Comparison of ENCODE assay signal across 23 cellular contexts in the genomic region with DNA sequence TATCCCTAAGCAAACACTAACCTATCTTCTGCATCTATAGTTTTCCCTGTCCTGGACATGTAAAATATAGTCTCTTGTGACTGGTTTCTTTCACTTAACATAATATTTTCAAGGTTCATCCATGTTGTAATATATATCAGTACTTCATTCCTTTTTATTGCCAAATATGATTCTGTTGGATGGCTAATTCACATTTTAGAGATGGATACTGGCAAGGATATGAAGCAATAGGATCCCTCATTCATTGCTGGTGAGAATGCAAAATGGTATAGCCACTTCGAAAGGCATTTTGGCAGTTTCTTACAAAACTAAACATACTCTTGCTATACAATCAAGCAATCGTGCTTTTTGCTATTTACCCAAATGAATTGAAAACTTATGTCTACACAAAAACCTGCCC. TPM values are rescaled to one million over a fixed set of nuclear protein-coding genes. Genes with fewer than 3 reads are reported as not detected.
"Had no signal": no experiment of that assay in that cellular context is flagged by ENCODE, and none has a peak within 500 bp of the region (broad histone marks: within the 10 kb centered on the region; RNA-seq: fewer than 3 reads in every experiment).

No MANE protein-coding gene starts in this region.

- H3K4me3 Mint-ChIP-seq: activated CD4-positive, alpha-beta T cell treated with anti-CD3 and anti-CD28 coated beads, Interleukin-2, amount 10 ng/mL, durations not matched to agents 24 days and 14 days; activated CD8-positive, alpha-beta memory T cell treated with anti-CD3 and anti-CD28 coated beads, Interleukin-2, amount 10 ng/mL, durations not matched to agents 7 days and 5 days; activated naive CD8-positive, alpha-beta T cell treated with anti-CD3 and anti-CD28 coated beads, Interleukin-2, amount 50 U/mL, for 24 hours; activated T-cell treated with anti-CD3 and anti-CD28 coated beads, Interleukin-2, amount 50 U/mL, for 24 hours; activated T-helper 1 cell treated with anti-CD3 and anti-CD28 coated beads, Interleukin-12 subunit alpha, Interleukin-12 subunit beta, Interleukin-2, Interleukin-4 antibody, amounts not matched to agents 30 ng/mL and 10 ng/mL and 1 ng/mL, durations not matched to agents 14 hours and 24 hours and 36 hours; T-helper 1 cell treated with Interleukin-12 subunit alpha and Interleukin-12 subunit beta and Interleukin-4 antibody, amounts not matched to agents 30 μg/mL and 1 μg/mL, for 36 hours had no signal

- DNase-seq: activated CD4-positive, alpha-beta T cell treated with anti-CD3 and anti-CD28 coated beads, Interleukin-2, amount 10 ng/mL, durations not matched to agents 24 days and 14 days; activated CD4-positive, alpha-beta T cell treated with anti-CD3 and anti-CD28 coated beads, Interleukin-2, amount 50 U/mL, for 48 hours; activated CD4-positive, CD25-positive, alpha-beta regulatory T cell treated with anti-CD3 and anti-CD28 coated beads, Interleukin-2, amount 50 U/mL, for 72 hours; activated CD8-positive, alpha-beta memory T cell treated with anti-CD3 and anti-CD28 coated beads, Interleukin-2, amount 10 ng/mL, durations not matched to agents 7 days and 5 days; activated effector memory CD4-positive, alpha-beta T cell treated with Interleukin-2 at 50 U/mL for 16 hours; activated naive CD4-positive, alpha-beta T cell; activated naive CD8-positive, alpha-beta T cell treated with anti-CD3 and anti-CD28 coated beads, Interleukin-2, amount 50 U/mL, for 24 hours; activated T-cell treated with anti-CD3 and anti-CD28 coated beads, Interleukin-2, amount 50 U/mL, for 24 hours; cerebellar nuclear complex; Karpas-422; MM.1S; NCI-H1105; NCI-H1436; NCI-H1694 treated with DMSO at 0.1 percent for 48 hours; NCI-H2029 treated with DMSO at 0.1 percent for 48 hours; NCI-H510A treated with DMSO at 0.1 percent for 48 hours; NCI-H69; NK-92 treated with Interleukin-12 subunit alpha and Interleukin-12 subunit beta, amount 100 ng/mL, for 24 hours; SHP77 treated with DMSO at 0.1 percent for 48 hours had no signal

- ATAC-seq: activated CD8-positive, alpha-beta memory T cell treated with anti-CD3 and anti-CD28 coated beads, Interleukin-2, amount 10 ng/mL, durations not matched to agents 7 days and 5 days; activated naive CD4-positive, alpha-beta T cell treated with anti-CD3 and anti-CD28 coated beads, Interleukin-2, amount 50 U/mL, for 72 hours; activated naive CD8-positive, alpha-beta T cell treated with anti-CD3 and anti-CD28 coated beads, Interleukin-2, amount 50 U/mL, for 24 hours had no signal

- H3K36me3 Mint-ChIP-seq: activated CD8-positive, alpha-beta memory T cell treated with anti-CD3 and anti-CD28 coated beads, Interleukin-2, amount 10 ng/mL, durations not matched to agents 7 days and 5 days; activated naive CD4-positive, alpha-beta T cell treated with anti-CD3 and anti-CD28 coated beads, Interleukin-2, amount 50 U/mL, for 72 hours had no signal

- H3K27me3 Mint-ChIP-seq: activated CD8-positive, alpha-beta memory T cell treated with anti-CD3 and anti-CD28 coated beads, Interleukin-2, amount 10 ng/mL, durations not matched to agents 7 days and 5 days; activated naive CD8-positive, alpha-beta T cell treated with anti-CD3 and anti-CD28 coated beads, Interleukin-2, amount 50 U/mL, for 24 hours had no signal

- H3K9me3 Mint-ChIP-seq: activated CD4-positive, alpha-beta T cell treated with anti-CD3 and anti-CD28 coated beads, Interleukin-2, amount 10 ng/mL, durations not matched to agents 24 days and 14 days; activated naive CD4-positive, alpha-beta T cell treated with anti-CD3 and anti-CD28 coated beads, Interleukin-2, amount 50 U/mL, for 72 hours; activated naive CD8-positive, alpha-beta T cell treated with anti-CD3 and anti-CD28 coated beads, Interleukin-2, amount 50 U/mL, for 24 hours; activated T-cell treated with anti-CD3 and anti-CD28 coated beads, Interleukin-2, amount 50 U/mL, for 24 hours; activated T-helper 1 cell treated with anti-CD3 and anti-CD28 coated beads, Interleukin-12 subunit alpha, Interleukin-12 subunit beta, Interleukin-2, Interleukin-4 antibody, amounts not matched to agents 30 ng/mL and 10 ng/mL and 1 ng/mL, durations not matched to agents 14 hours and 24 hours and 36 hours; T-helper 1 cell treated with Interleukin-12 subunit alpha and Interleukin-12 subunit beta and Interleukin-4 antibody, amounts not matched to agents 30 μg/mL and 1 μg/mL, for 36 hours had no signal

- H3K27ac Mint-ChIP-seq: activated CD4-positive, alpha-beta T cell treated with anti-CD3 and anti-CD28 coated beads, Interleukin-2, amount 10 ng/mL, durations not matched to agents 24 days and 14 days; activated CD8-positive, alpha-beta memory T cell treated with anti-CD3 and anti-CD28 coated beads, Interleukin-2, amount 10 ng/mL, durations not matched to agents 7 days and 5 days; activated naive CD4-positive, alpha-beta T cell treated with anti-CD3 and anti-CD28 coated beads, Interleukin-2, amount 50 U/mL, for 72 hours; activated naive CD8-positive, alpha-beta T cell treated with anti-CD3 and anti-CD28 coated beads, Interleukin-2, amount 50 U/mL, for 24 hours; activated T-cell treated with anti-CD3 and anti-CD28 coated beads, Interleukin-2, amount 50 U/mL, for 24 hours; activated T-helper 1 cell treated with anti-CD3 and anti-CD28 coated beads, Interleukin-12 subunit alpha, Interleukin-12 subunit beta, Interleukin-2, Interleukin-4 antibody, amounts not matched to agents 30 ng/mL and 10 ng/mL and 1 ng/mL, durations not matched to agents 14 hours and 24 hours and 36 hours; T-helper 1 cell treated with Interleukin-12 subunit alpha and Interleukin-12 subunit beta and Interleukin-4 antibody, amounts not matched to agents 30 μg/mL and 1 μg/mL, for 36 hours had no signal

- H3K4me1 Mint-ChIP-seq: activated CD4-positive, alpha-beta T cell treated with anti-CD3 and anti-CD28 coated beads, Interleukin-2, amount 10 ng/mL, durations not matched to agents 24 days and 14 days; activated CD8-positive, alpha-beta memory T cell treated with anti-CD3 and anti-CD28 coated beads, Interleukin-2, amount 10 ng/mL, durations not matched to agents 7 days and 5 days; activated naive CD8-positive, alpha-beta T cell treated with anti-CD3 and anti-CD28 coated beads, Interleukin-2, amount 50 U/mL, for 24 hours had no signal

RNA-seq across cellular contexts. Expression of gene TCEAL7, which starts 33.0 kb away (rescaled TPM):
- total RNA-seq: activated CD4-positive, alpha-beta T cell treated with anti-CD3 and anti-CD28 coated beads, Interleukin-2, amount 10 ng/mL, durations not matched to agents 24 days and 14 days; activated CD8-positive, alpha-beta memory T cell treated with anti-CD3 and anti-CD28 coated beads, Interleukin-2, amount 10 ng/mL, durations not matched to agents 7 days and 5 days; activated naive CD4-positive, alpha-beta T cell treated with anti-CD3 and anti-CD28 coated beads, Interleukin-2, amount 50 U/mL, for 72 hours; activated T-helper 1 cell treated with anti-CD3 and anti-CD28 coated beads, Interleukin-12 subunit alpha, Interleukin-12 subunit beta, Interleukin-2, Interleukin-4 antibody, amounts not matched to agents 30 ng/mL and 10 ng/mL and 1 ng/mL, durations not matched to agents 14 hours and 24 hours and 36 hours; SK-MEL-5 had no signal
